In the genomic region with DNA sequence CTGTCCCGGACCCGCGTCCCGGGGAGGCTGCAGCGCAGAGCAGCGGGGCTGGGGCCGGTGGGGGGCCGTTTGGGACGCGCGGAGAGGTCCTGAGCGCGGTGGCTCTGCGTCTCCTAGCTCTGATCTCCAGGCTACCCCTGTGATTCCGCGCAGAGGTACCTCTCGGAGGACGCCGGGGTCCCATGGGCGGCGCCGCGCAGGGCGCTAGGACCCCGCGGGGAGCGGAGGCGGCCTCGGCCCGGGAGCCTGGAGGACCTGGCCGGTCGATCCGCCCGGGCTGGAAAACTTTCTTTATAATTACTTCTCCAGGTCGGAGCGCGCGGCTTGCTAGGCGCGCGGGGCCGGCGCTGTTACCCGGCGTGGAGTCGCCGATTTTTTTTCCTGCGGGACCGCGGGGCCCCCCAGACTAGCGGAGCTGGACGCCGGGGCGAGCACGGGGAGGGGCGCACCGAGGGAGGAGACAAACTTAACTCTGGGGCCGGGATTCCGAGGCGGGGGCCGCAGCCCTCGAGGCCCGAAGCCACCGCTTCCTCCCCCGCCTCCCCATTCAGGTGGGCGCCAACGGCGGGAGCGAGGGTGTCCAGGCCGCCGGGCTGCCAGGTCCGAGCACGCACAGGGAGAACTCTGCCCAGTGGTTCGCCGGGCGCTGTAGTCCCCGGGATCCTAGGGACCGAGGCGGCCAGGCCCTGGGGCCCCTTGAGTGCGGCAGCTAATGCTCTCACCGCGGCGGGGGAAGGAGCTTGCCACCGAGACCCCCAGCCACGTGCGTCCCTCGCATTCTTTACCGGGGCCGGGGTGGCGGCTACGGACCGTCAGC, we compare ENCODE assay signal across 8 cellular contexts. TPM values are rescaled to one million over a fixed set of nuclear protein-coding genes. Genes with fewer than 3 reads are reported as not detected.
DNase-seq lines count a peak whose midpoint lies in the region; ATAC-seq and TF ChIP-seq lines count a peak whose summit lies in the region.

No MANE protein-coding gene starts in this region.

- peaks cover 1% of the 10 kb centered on the region for H3K4me1 Mint-ChIP-seq in activated naive CD8-positive, alpha-beta T cell treated with anti-CD3 and anti-CD28 coated beads, Interleukin-2, amount 50 U/mL, for 24 hours
- peaks cover 37% of the 10 kb centered on the region for H3K4me1 Mint-ChIP-seq in progenitor cell of endocrine pancreas (ENCODE audit: low read depth)

- peaks cover 37% of the 10 kb centered on the region for H3K27me3 Mint-ChIP-seq in activated naive CD8-positive, alpha-beta T cell treated with anti-CD3 and anti-CD28 coated beads, Interleukin-2, amount 50 U/mL, for 24 hours
- peaks cover 6% of the 10 kb centered on the region for H3K27me3 Mint-ChIP-seq in progenitor cell of endocrine pancreas

- peaks cover 0 to 33% of the 10 kb centered on the region in 2 donors for H3K4me1 ChIP-seq in right atrium auricular region

- H3K27me3 ChIP-seq in AG04450 (ENCODE audit: control insufficient read depth, insufficient read depth, low read length) = peaks cover 68% of the 10 kb centered on the region
- peaks cover 11% of the 10 kb centered on the region for H3K27me3 ChIP-seq in MG63
- H3K27me3 ChIP-seq in right atrium auricular region = no peaks in the 10 kb centered on the region

- CTCF ChIA-PET in AG04450 (lab: Charles Lee) = interaction anchor here (0.6 to 1.4 kb wide), 10 partner anchors 8 to 72 kb away, joined by 3 to 4 read pairs (median 3); no protein-coding TSS in a partner anchor

- peak overlapping the region; percentile 32 for H3K4me3 Mint-ChIP-seq in activated naive CD8-positive, alpha-beta T cell treated with anti-CD3 and anti-CD28 coated beads, Interleukin-2, amount 50 U/mL, for 24 hours
- H3K4me3 Mint-ChIP-seq in progenitor cell of endocrine pancreas (ENCODE audit: low read depth) = peak overlapping the region; percentile 76

- H3K9me3 Mint-ChIP-seq in activated naive CD8-positive, alpha-beta T cell treated with anti-CD3 and anti-CD28 coated beads, Interleukin-2, amount 50 U/mL, for 24 hours = no peaks in the 10 kb centered on the region
- no peaks in the 10 kb centered on the region for H3K9me3 Mint-ChIP-seq in progenitor cell of endocrine pancreas (ENCODE audit: low read depth)

- H3K27ac ChIP-seq in AG04450 (ENCODE audit: low read depth, low read length) = no peak overlapping the region
- H3K27ac ChIP-seq in right atrium auricular region = peak overlapping the region in 1 of 2 donors; percentile 48

- DNase-seq in AG04450 (ENCODE audit: low read depth, low spot score) (no peak), MG63 (peak; percentile 68), right atrium auricular region (ENCODE audit: low spot score) (no peak), progenitor cell of endocrine pancreas (ENCODE audit: low spot score, unreplicated experiment) (peak; percentile 69), SW 1271 (lab: John Stamatoyannopoulos, UW) (no peak)
- DNase-seq in activated naive CD8-positive, alpha-beta T cell treated with anti-CD3 and anti-CD28 coated beads, Interleukin-2, amount 50 U/mL, for 24 hours = peak; percentile 17

- H3K27ac Mint-ChIP-seq in activated naive CD8-positive, alpha-beta T cell treated with anti-CD3 and anti-CD28 coated beads, Interleukin-2, amount 50 U/mL, for 24 hours = no peak overlapping the region
- peak overlapping the region; percentile 74 for H3K27ac Mint-ChIP-seq in progenitor cell of endocrine pancreas

- H3K9me3 ChIP-seq in AG04450 (ENCODE audit: control insufficient read depth, insufficient read depth, low read length) (peaks cover 7% of the 10 kb centered on the region; the same call in 1 of the 2 replicates), MG63 (no peaks in the 10 kb centered on the region), right atrium auricular region (no peaks in the 10 kb centered on the region)

- ATAC-seq in GM18907 (IDR thresholded peaks at IDR 0.05; ENCODE audit: unreplicated experiment) (peak; percentile 34), GM19397 (IDR thresholded peaks at IDR 0.05; ENCODE audit: unreplicated experiment) (no peak)
- ATAC-seq in activated naive CD8-positive, alpha-beta T cell treated with anti-CD3 and anti-CD28 coated beads, Interleukin-2, amount 50 U/mL, for 24 hours = peak; percentile 12

- no peak for TF ChIP-seq CTCF in AG04450 (IDR thresholded peaks at IDR 0.05; ENCODE audit: low read depth, low read length)
- no peak for TF ChIP-seq CTCF in right atrium auricular region (IDR thresholded peaks at IDR 0.05)
- TF ChIP-seq CTCF in progenitor cell of endocrine pancreas (IDR thresholded peaks at IDR 0.05; ENCODE audit: unreplicated experiment) = no peak

- POLR2A ChIA-PET in AG04450 (lab: Yijun Ruan, JAX) = interaction anchor here (1.1 kb wide), 1 partner anchor 81 kb away, joined by 3 read pairs; no protein-coding TSS in a partner anchor

- no peaks in the 10 kb centered on the region for H3K36me3 ChIP-seq in MG63
- no peaks in the 10 kb centered on the region for H3K36me3 ChIP-seq in right atrium auricular region

- H3K36me3 Mint-ChIP-seq in activated naive CD8-positive, alpha-beta T cell treated with anti-CD3 and anti-CD28 coated beads, Interleukin-2, amount 50 U/mL, for 24 hours (ENCODE audit: low read depth) = no peaks in the 10 kb centered on the region
- no peaks in the 10 kb centered on the region for H3K36me3 Mint-ChIP-seq in progenitor cell of endocrine pancreas (ENCODE audit: insufficient read depth)

- peak overlapping the region; percentile 62 for H3K4me3 ChIP-seq in AG04450 (ENCODE audit: low read depth, low read length)
- H3K4me3 ChIP-seq in MG63 = peak overlapping the region; percentile 87
- H3K4me3 ChIP-seq in right atrium auricular region = peak overlapping the region; percentile 61 to 75

RNA-seq across cellular contexts. Expression of gene CEBPA, which starts 0.8 kb away (rescaled TPM):
- polyA plus RNA-seq in AG04450 (2011; rRNA removed) = 0.02 and 0.06 TPM in 2 replicates
- not detected in 2 replicates for polyA minus RNA-seq in AG04450 (2011; rRNA and poly(A)+ RNA removed)
- total RNA-seq in MG63 (2014; rRNA removed; shearing (Covaris generic); ENCODE audit: low replicate concordance) = 4.2 and 4.5 TPM in 2 replicates
- total RNA-seq in right atrium auricular region = 10 to 100 TPM in 1 of 2 donors, 1 to 10 TPM in 1; 1.3 to 11.0 TPM
- 12.3 and 12.5 TPM in 2 replicates for total RNA-seq in progenitor cell of endocrine pancreas

Comparison
In these comparisons a context has a peak if more than half of its experiments do, and no peak if none do; other contexts are left out.
1. DNase-seq: peak in MG63 (single experiment), activated naive CD8-positive, alpha-beta T cell treated with anti-CD3 and anti-CD28 coated beads, Interleukin-2, amount 50 U/mL, for 24 hours (single experiment) and progenitor cell of endocrine pancreas (single experiment); none in AG04450 (single experiment), right atrium auricular region (single experiment) and SW 1271 (0 of 2).
2. Peak in every context shown above with its lines, with median percentiles within 50 percentile points of each other: H3K4me3 ChIP-seq.